ENCODE assay signal across 14 cellular contexts in the genomic region with DNA sequence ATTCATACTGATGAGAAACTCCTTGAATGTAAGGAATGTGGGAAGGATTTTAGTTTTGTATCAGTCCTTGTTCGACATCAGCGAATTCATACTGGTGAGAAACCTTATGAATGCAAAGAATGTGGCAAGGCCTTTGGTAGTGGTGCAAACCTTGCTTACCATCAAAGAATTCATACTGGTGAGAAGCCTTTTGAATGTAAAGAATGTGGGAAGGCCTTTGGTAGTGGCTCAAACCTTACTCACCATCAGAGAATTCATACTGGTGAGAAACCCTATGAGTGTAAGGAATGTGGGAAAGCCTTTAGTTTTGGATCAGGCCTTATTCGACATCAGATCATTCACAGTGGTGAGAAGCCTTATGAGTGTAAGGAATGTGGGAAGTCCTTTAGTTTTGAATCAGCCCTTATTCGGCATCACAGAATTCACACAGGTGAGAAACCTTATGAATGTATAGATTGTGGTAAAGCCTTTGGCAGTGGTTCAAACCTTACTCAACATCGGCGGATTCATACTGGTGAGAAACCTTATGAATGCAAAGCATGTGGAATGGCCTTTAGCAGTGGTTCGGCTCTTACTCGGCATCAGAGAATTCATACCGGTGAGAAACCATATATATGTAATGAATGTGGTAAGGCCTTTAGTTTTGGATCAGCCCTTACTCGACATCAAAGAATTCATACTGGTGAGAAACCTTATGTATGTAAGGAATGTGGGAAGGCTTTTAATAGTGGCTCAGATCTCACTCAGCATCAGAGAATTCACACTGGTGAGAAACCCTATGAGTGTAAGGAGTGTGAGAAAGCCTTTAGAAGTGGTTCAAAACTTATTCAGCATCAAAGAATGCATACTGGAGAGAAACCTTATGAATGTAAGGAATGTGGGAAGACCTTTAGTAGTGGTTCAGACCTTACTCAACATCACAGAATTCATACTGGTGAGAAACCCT. TPM values are rescaled to one million over a fixed set of nuclear protein-coding genes. Genes with fewer than 3 reads are reported as not detected.
DNase-seq lines count a peak whose midpoint lies in the region; ATAC-seq and TF ChIP-seq lines count a peak whose summit lies in the region.
"Had no signal": no experiment of that assay in that cellular context is flagged by ENCODE, and none has a peak within 500 bp of the region (broad histone marks: within the 10 kb centered on the region; RNA-seq: fewer than 3 reads in every experiment).

No MANE protein-coding gene starts in this region.

- H3K4me1 ChIP-seq in CD4-positive, CD25-positive, alpha-beta regulatory T cell (ENCODE audit: control insufficient read depth, insufficient read depth, low read length, poor library complexity, severe bottlenecking): no peaks in the 10 kb centered on the region

- DNase-seq in CD4-positive, CD25-positive, alpha-beta regulatory T cell: no peak
- DNase-seq in OCI-M1 (lab: John Stamatoyannopoulos, UW) (peak; percentile 13), fibroblast of villous mesenchyme (ENCODE audit: low read depth) (peak; percentile 0), Calu3 (no peak)
- DNase-seq: activated CD8-positive, alpha-beta memory T cell treated with anti-CD3 and anti-CD28 coated beads for 24 hours; activated naive CD8-positive, alpha-beta T cell treated with anti-CD3 and anti-CD28 coated beads, Interleukin-2, amount 50 U/mL, for 24 hours; central memory CD4-positive, alpha-beta T cell; NCI-H146; nucleus accumbens had no signal

- peaks cover 0 to 6% (median 3%) of the 10 kb centered on the region in 4 donors for H3K4me1 Mint-ChIP-seq in CD4-positive, CD25-positive, alpha-beta regulatory T cell
- H3K4me1 Mint-ChIP-seq in Calu3 (ENCODE audit: low read depth, unreplicated experiment): no peaks in the 10 kb centered on the region
- H3K4me1 Mint-ChIP-seq: activated naive CD8-positive, alpha-beta T cell treated with anti-CD3 and anti-CD28 coated beads, Interleukin-2, amount 50 U/mL, for 24 hours; activated T-helper 17 cell treated with anti-CD3 and anti-CD28 coated beads, Interleukin-2, amount 50 U/mL, for 72 hours had no signal

- H3K36me3 Mint-ChIP-seq in CD4-positive, CD25-positive, alpha-beta regulatory T cell: peaks cover 59% of the 10 kb centered on the region
- H3K36me3 Mint-ChIP-seq in Calu3 (ENCODE audit: insufficient read depth, unreplicated experiment): no peaks in the 10 kb centered on the region

- no peaks in the 10 kb centered on the region for H3K27me3 ChIP-seq in CD4-positive, CD25-positive, alpha-beta regulatory T cell (ENCODE audit: control insufficient read depth, insufficient read depth, low read length)

- H3K27ac Mint-ChIP-seq in CD4-positive, CD25-positive, alpha-beta regulatory T cell: no peak overlapping the region
- H3K27ac Mint-ChIP-seq in Calu3 (ENCODE audit: unreplicated experiment): no peak overlapping the region
- H3K27ac Mint-ChIP-seq: activated naive CD8-positive, alpha-beta T cell treated with anti-CD3 and anti-CD28 coated beads, Interleukin-2, amount 50 U/mL, for 24 hours; activated T-helper 17 cell treated with anti-CD3 and anti-CD28 coated beads, Interleukin-2, amount 50 U/mL, for 72 hours had no signal

- no peak overlapping the region for H3K4me3 Mint-ChIP-seq in CD4-positive, CD25-positive, alpha-beta regulatory T cell
- no peak overlapping the region for H3K4me3 Mint-ChIP-seq in Calu3 (ENCODE audit: low read depth, unreplicated experiment)
- H3K4me3 Mint-ChIP-seq: activated naive CD8-positive, alpha-beta T cell treated with anti-CD3 and anti-CD28 coated beads, Interleukin-2, amount 50 U/mL, for 24 hours; activated T-helper 17 cell treated with anti-CD3 and anti-CD28 coated beads, Interleukin-2, amount 50 U/mL, for 72 hours had no signal

- H3K9me3 Mint-ChIP-seq in CD4-positive, CD25-positive, alpha-beta regulatory T cell: peaks cover 0 to 70% (median 31%) of the 10 kb centered on the region in 7 donors
- peaks cover 29% of the 10 kb centered on the region for H3K9me3 Mint-ChIP-seq in Calu3 (ENCODE audit: low read depth, unreplicated experiment)

- TF ChIP-seq CTCF in fibroblast of villous mesenchyme (IDR thresholded peaks at IDR 0.05; ENCODE audit: insufficient read depth, low read depth, low read length): no peak
- no peak for TF ChIP-seq CTCF in Calu3 (IDR thresholded peaks at IDR 0.05; ENCODE audit: unreplicated experiment)

- peak overlapping the region; percentile 15 for H3K4me3 ChIP-seq in CD4-positive, CD25-positive, alpha-beta regulatory T cell (ENCODE audit: low read depth, low read length)
- H3K4me3 ChIP-seq in fibroblast of villous mesenchyme (ENCODE audit: low read depth, low read length): no peak overlapping the region

- intact Hi-C loops in Calu3 (cut with micrococcal nuclease; ENCODE audit: unreplicated experiment): no loop called here

- CTCF ChIA-PET in Calu3 (lab: Charles Lee): no interaction called here

- no TSS peak for BruUV-seq in Calu3 (replicated peaks; lab: Mats Ljungman, UMichigan)

- H3K27ac ChIP-seq in CD4-positive, CD25-positive, alpha-beta regulatory T cell (ENCODE audit: insufficient read depth, low read length, poor library complexity, severe bottlenecking): no peak overlapping the region

- H3K36me3 ChIP-seq in CD4-positive, CD25-positive, alpha-beta regulatory T cell (ENCODE audit: control insufficient read depth, insufficient read depth, low read length): peaks cover 48% of the 10 kb centered on the region

- H3K27me3 Mint-ChIP-seq in CD4-positive, CD25-positive, alpha-beta regulatory T cell: no peaks in the 10 kb centered on the region
- no peaks in the 10 kb centered on the region for H3K27me3 Mint-ChIP-seq in Calu3 (ENCODE audit: unreplicated experiment)
- H3K27me3 Mint-ChIP-seq: activated naive CD8-positive, alpha-beta T cell treated with anti-CD3 and anti-CD28 coated beads, Interleukin-2, amount 50 U/mL, for 24 hours; activated T-helper 17 cell treated with anti-CD3 and anti-CD28 coated beads, Interleukin-2, amount 50 U/mL, for 72 hours had no signal

- H3K9me3 ChIP-seq in CD4-positive, CD25-positive, alpha-beta regulatory T cell (ENCODE audit: control insufficient read depth in 2 of 2, low read length in 2 of 2): peaks cover 87 to 98% of the 10 kb centered on the region in 2 experiments

- ATAC-seq in CD4-positive, CD25-positive, alpha-beta regulatory T cell (ENCODE audit: low read depth in 2 of 2): no peak
- no peak for ATAC-seq in HG03139 (IDR thresholded peaks at IDR 0.05; ENCODE audit: unreplicated experiment)
- ATAC-seq in GM19324 (IDR thresholded peaks at IDR 0.05; ENCODE audit: low FRiP score, unreplicated experiment): no peak
- ATAC-seq: activated naive CD8-positive, alpha-beta T cell treated with anti-CD3 and anti-CD28 coated beads, Interleukin-2, amount 50 U/mL, for 24 hours; activated T-helper 17 cell treated with anti-CD3 and anti-CD28 coated beads, Interleukin-2, amount 50 U/mL, for 72 hours; Right ventricle myocardium inferior; sciatic nerve had no signal

RNA-seq across cellular contexts. Expression of a gene that starts 26.6 kb away (rescaled TPM):
- total RNA-seq in CD4-positive, CD25-positive, alpha-beta regulatory T cell: 9.1 TPM
- 10 to 100 TPM in 2 of 4 donors, 1 to 10 TPM in 2; 6.8 to 12.9 (median 8.7) TPM for polyA plus RNA-seq in CD4-positive, CD25-positive, alpha-beta regulatory T cell
- total RNA-seq in fibroblast of villous mesenchyme (2.3 and 6.0 TPM in 2 replicates), Calu3 (2022) (5.0 and 5.3 TPM in 2 replicates)

RNA-seq across cellular contexts. Expression of a gene that starts 38.8 kb away (rescaled TPM):
- 4.8 TPM for total RNA-seq in CD4-positive, CD25-positive, alpha-beta regulatory T cell
- 1 to 10 TPM; 2.0 to 4.0 (median 2.3) TPM for polyA plus RNA-seq in CD4-positive, CD25-positive, alpha-beta regulatory T cell
- total RNA-seq in fibroblast of villous mesenchyme (2.6 and 3.5 TPM in 2 replicates), Calu3 (2022) (2.6 and 3.0 TPM in 2 replicates)

RNA-seq across cellular contexts. Expression of a gene that starts 38.9 kb away (rescaled TPM):
- 8.3 TPM for total RNA-seq in CD4-positive, CD25-positive, alpha-beta regulatory T cell
- 10 to 100 TPM in 2 of 4 donors, 1 to 10 TPM in 2; 6.7 to 13.3 (median 9.7) TPM for polyA plus RNA-seq in CD4-positive, CD25-positive, alpha-beta regulatory T cell
- total RNA-seq in fibroblast of villous mesenchyme: 8.7 and 11.2 TPM in 2 replicates
- total RNA-seq in Calu3 (2022): 4.4 and 4.9 TPM in 2 replicates

RNA-seq across cellular contexts. Expression of a gene that starts 39.1 kb away (rescaled TPM):
- total RNA-seq in CD4-positive, CD25-positive, alpha-beta regulatory T cell: 3.7 TPM
- polyA plus RNA-seq in CD4-positive, CD25-positive, alpha-beta regulatory T cell: 1 to 10 TPM; 6.2 to 9.4 (median 8.2) TPM
- 4.5 and 10.4 TPM in 2 replicates for total RNA-seq in fibroblast of villous mesenchyme
- total RNA-seq in Calu3 (2022): 10.4 and 10.8 TPM in 2 replicates

Comparison
In these comparisons a context has a peak if more than half of its experiments do, and no peak if none do; other contexts are left out.
1. DNase-seq: peak in OCI-M1 (single experiment) and fibroblast of villous mesenchyme (single experiment); none in CD4-positive, CD25-positive, alpha-beta regulatory T cell (0 of 3) and Calu3 (single experiment).